In the genomic region with DNA sequence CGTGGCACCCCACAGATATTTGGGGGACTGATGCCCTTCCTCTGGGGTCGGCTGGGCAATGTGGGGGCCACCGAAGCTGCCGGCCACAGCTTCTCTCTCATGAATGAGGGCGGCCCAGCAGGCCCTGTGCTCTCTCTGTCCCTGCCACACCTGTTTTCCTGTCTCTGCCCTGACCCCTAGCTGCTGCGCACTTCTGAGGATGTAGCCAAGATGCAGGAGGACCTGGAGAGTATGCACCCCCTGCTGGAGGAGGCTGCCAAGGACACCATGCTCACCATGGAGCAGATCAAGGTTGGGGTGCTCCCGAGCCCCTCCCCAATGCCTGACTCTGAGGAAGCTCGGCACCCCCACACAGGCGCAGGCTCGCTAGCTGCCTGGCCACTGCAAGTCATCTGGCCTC, we compare ENCODE assay signal across 1 cellular context.
TF ChIP-seq lines count a peak whose summit lies in the region.

No MANE protein-coding gene starts in this region.

TF ChIP-seq in WTC11, 78 proteins besides CTCF, POLR2A, EP300 and RAD21 (continued from another document):
- TF ChIP-seq, protein P1, sequence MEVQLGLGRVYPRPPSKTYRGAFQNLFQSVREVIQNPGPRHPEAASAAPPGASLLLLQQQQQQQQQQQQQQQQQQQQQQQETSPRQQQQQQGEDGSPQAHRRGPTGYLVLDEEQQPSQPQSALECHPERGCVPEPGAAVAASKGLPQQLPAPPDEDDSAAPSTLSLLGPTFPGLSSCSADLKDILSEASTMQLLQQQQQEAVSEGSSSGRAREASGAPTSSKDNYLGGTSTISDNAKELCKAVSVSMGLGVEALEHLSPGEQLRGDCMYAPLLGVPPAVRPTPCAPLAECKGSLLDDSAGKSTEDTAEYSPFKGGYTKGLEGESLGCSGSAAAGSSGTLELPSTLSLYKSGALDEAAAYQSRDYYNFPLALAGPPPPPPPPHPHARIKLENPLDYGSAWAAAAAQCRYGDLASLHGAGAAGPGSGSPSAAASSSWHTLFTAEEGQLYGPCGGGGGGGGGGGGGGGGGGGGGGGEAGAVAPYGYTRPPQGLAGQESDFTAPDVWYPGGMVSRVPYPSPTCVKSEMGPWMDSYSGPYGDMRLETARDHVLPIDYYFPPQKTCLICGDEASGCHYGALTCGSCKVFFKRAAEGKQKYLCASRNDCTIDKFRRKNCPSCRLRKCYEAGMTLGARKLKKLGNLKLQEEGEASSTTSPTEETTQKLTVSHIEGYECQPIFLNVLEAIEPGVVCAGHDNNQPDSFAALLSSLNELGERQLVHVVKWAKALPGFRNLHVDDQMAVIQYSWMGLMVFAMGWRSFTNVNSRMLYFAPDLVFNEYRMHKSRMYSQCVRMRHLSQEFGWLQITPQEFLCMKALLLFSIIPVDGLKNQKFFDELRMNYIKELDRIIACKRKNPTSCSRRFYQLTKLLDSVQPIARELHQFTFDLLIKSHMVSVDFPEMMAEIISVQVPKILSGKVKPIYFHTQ (CRISPR knock-in tag; IDR thresholded peaks at IDR 0.05) = no peak
- no peak for TF ChIP-seq ELF4 (CRISPR knock-in tag; IDR thresholded peaks at IDR 0.05; ENCODE audit: low read depth)
- no peak for TF ChIP-seq NFE2L1 (CRISPR knock-in tag; IDR thresholded peaks at IDR 0.05)
- TF ChIP-seq FOXP1 (CRISPR knock-in tag; IDR thresholded peaks at IDR 0.05; ENCODE audit: borderline replicate concordance) = no peak
- TF ChIP-seq, protein P2, sequence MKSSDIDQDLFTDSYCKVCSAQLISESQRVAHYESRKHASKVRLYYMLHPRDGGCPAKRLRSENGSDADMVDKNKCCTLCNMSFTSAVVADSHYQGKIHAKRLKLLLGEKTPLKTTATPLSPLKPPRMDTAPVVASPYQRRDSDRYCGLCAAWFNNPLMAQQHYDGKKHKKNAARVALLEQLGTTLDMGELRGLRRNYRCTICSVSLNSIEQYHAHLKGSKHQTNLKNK (CRISPR knock-in tag; IDR thresholded peaks at IDR 0.05) = no peak
- no peak for TF ChIP-seq ZNF317 (CRISPR knock-in tag; IDR thresholded peaks at IDR 0.05; ENCODE audit: borderline replicate concordance, low read depth)
